Comparison of ENCODE assay signal across 25 cellular contexts in genomic region chr2:67341336-67341735, GRCh38. TPM values are rescaled to one million over a fixed set of nuclear protein-coding genes. Genes with fewer than 3 reads are reported as not detected.
DNase-seq lines count a peak whose midpoint lies in the region; FAIRE-seq and TF ChIP-seq lines count a peak whose summit lies in the region.
"Had no signal": no experiment of that assay in that cellular context is flagged by ENCODE, and none has a peak within 500 bp of the region (broad histone marks: within the 10 kb centered on the region; RNA-seq: fewer than 3 reads in every experiment).

No MANE protein-coding gene starts in this region.

- H3K23me2 ChIP-seq in H9 (ENCODE audit: insufficient read length, low read depth, low read length, poor library complexity, severe bottlenecking), result no peaks in the 10 kb centered on the region
- no peaks in the 10 kb centered on the region for H3K23me2 ChIP-seq in H1 (ENCODE audit: low read depth, low read length)

- no CpG with 5 or more reads among the region's 2 CpGs for WGBS in H9 (ENCODE audit: extremely low coverage, insufficient read length, low lambda C conversion rate)
- WGBS in H1 (ENCODE audit: extremely low coverage in 1 of 2, insufficient coverage in 1 of 2, insufficient read length in 1 of 2, insufficient replicate concordance in 2 of 2, low coverage in 1 of 2, low lambda C conversion rate in 2 of 2, missing lambda C conversion rate in 1 of 2), 2 experiments, result 90 to 100% methylated on average over 1 to 2 of the region's 2 CpGs

- no peak for TF ChIP-seq CTCF in H9 (conservative IDR thresholded peaks at IDR 0.05)
- TF ChIP-seq CTCF in H1 (IDR thresholded peaks at IDR 0.05; ENCODE audit: control extremely low read depth in 1 of 3, insufficient read depth in 1 of 3, low read depth in 1 of 3, low read length in 3 of 3), result no peak
- no peak for TF ChIP-seq CTCF in GM10248 (IDR thresholded peaks at IDR 0.05; ENCODE audit: control extremely low read depth, extremely low read depth, low read depth, missing control alignments)

- H3K79me2 ChIP-seq in H9 (ENCODE audit: insufficient read depth, low read length) (no peaks in the 10 kb centered on the region), H1 (ENCODE audit: control insufficient read depth in 1 of 2, insufficient read depth in 2 of 2, low read length in 2 of 2) (0 out of 4 replicates have a peak, but pooled peaks cover 0 to 2% of the 10 kb centered on the region in 2 experiments)

- H2BK12ac ChIP-seq in H9 (ENCODE audit: insufficient read length, low read depth, low read length) (no peak overlapping the region), H1 (ENCODE audit: low read depth, low read length) (no peak overlapping the region)

- no peak for FAIRE-seq in H1 (lab: Jason Lieb, UNC)
- FAIRE-seq: A204.1, GM12891, GM19239 had no signal

- H4K91ac ChIP-seq in H9 (ENCODE audit: insufficient read length, low read depth, low read length) (no peak overlapping the region), H1 (replicated peaks; ENCODE audit: insufficient read length, low read length) (no peak overlapping the region)

- H2AFZ ChIP-seq in H9 (ENCODE audit: low read length), result no peak overlapping the region
- H2AFZ ChIP-seq in H1 (ENCODE audit: low read length), result no peak overlapping the region

- no peak overlapping the region for H3K23ac ChIP-seq in H9 (ENCODE audit: insufficient read length, low read depth, low read length)
- no peak overlapping the region for H3K23ac ChIP-seq in H1 (ENCODE audit: insufficient read length)

- H3K27ac ChIP-seq in H9 (ENCODE audit: insufficient read length, low read depth, low read length) (no peak overlapping the region), H1 (ENCODE audit: low read depth, low read length) (no peak overlapping the region)
- H3K27ac ChIP-seq: BLaER1 had no signal

- peaks cover 7 to 32% (median 21%) of the 10 kb centered on the region in 4 experiments; a peak in 7 of 8 replicates for H3K36me3 ChIP-seq in H1 (ENCODE audit: control insufficient read depth in 2 of 4, insufficient read depth in 4 of 4, low read length in 3 of 4)
- H3K36me3 ChIP-seq: BE2C, BLaER1 had no signal

- no peak overlapping the region for H3T11ph ChIP-seq in H9 (ENCODE audit: low read length)

- peak; percentile 44 to 49 for TF ChIP-seq POLR2A in H1 (IDR thresholded peaks at IDR 0.05; ENCODE audit: control extremely low read depth in 1 of 2, low read depth in 2 of 2, low read length in 2 of 2)

- H2BK120ac ChIP-seq in H9 (ENCODE audit: low read depth, low read length, poor library complexity, severe bottlenecking) (no peak overlapping the region), H1 (replicated peaks; ENCODE audit: low read depth, low read length) (no peak overlapping the region)

- TF ChIP-seq EP300 in H1 (IDR thresholded peaks at IDR 0.05; ENCODE audit: borderline replicate concordance in 1 of 2, low read depth in 2 of 2, low read length in 2 of 2), result no peak

- H3K36me3 Mint-ChIP-seq in H9 (ENCODE audit: insufficient read depth in 1 of 3, low read depth in 3 of 3), result peaks cover 0 to 31% (median 15%) of the 10 kb centered on the region in 3 experiments
- H3K36me3 Mint-ChIP-seq: CD14-positive monocyte; CD4-positive, alpha-beta memory T cell; CD4-positive, CD25-positive, alpha-beta regulatory T cell; CD8-positive, alpha-beta memory T cell had no signal

- DNase-seq in H9, result no peak
- no peak for DNase-seq in H1 (ENCODE audit: low read depth in 1 of 2, low spot score in 2 of 2)
- no peak for DNase-seq in activated CD4-positive, CD25-positive, alpha-beta regulatory T cell treated with anti-CD3 and anti-CD28 coated beads, Interleukin-2, amount 50 U/mL, for 72 hours
- no peak for DNase-seq in GM10248 (ENCODE audit: extremely low spot score)
- DNase-seq in HK-2 (ENCODE audit: unreplicated experiment), result no peak
- DNase-seq: 8988T; ACHN; BE2C; C1 segment of cervical spinal cord; CD4-positive, alpha-beta memory T cell; CD4-positive, CD25-positive, alpha-beta regulatory T cell; CD8-positive, alpha-beta memory T cell; COR-L47; DMS 273 treated with DMSO at 0.1 percent for 48 hours; DMS153; DMS53; DMS79; DND-41; EL; GDM1 had no signal

- H3K56ac ChIP-seq in H9 (ENCODE audit: insufficient read length, low read depth, low read length) (no peak overlapping the region), H1 (replicated peaks; ENCODE audit: insufficient read length, low read depth, low read length) (no peak overlapping the region)

- H3K4me1 Mint-ChIP-seq in H9, result peaks cover 21 to 28% of the 10 kb centered on the region in 2 experiments
- H3K4me1 Mint-ChIP-seq: CD14-positive monocyte; CD4-positive, alpha-beta memory T cell; CD4-positive, CD25-positive, alpha-beta regulatory T cell; CD8-positive, alpha-beta memory T cell had no signal

- no peak overlapping the region for H4K5ac ChIP-seq in H9 (ENCODE audit: insufficient read length, low read depth, low read length)
- H4K5ac ChIP-seq in H1 (ENCODE audit: insufficient read length, low read depth, low read length), result no peak overlapping the region

- H3K18ac ChIP-seq in H9 (ENCODE audit: insufficient read length, low read depth, low read length), result no peak overlapping the region
- no peak overlapping the region for H3K18ac ChIP-seq in H1 (ENCODE audit: extremely low read depth, low read length)

- CTCF ChIA-PET in H1 (lab: Charles Lee; ENCODE audit: partially characterized antibody) (interaction anchor here (0.6 to 1.3 kb wide), 5 partner anchors 12 to 310 kb away, joined by 3 read pairs; no protein-coding TSS in a partner anchor), GM10248 (lab: Yijun Ruan, JAX) (no interaction called here)

- peaks cover 0 to 4% of the 10 kb centered on the region in 2 experiments; a peak in 2 of 5 replicates for H3K9me3 Mint-ChIP-seq in H9

- no peak overlapping the region for H3K4me2 ChIP-seq in H9 (ENCODE audit: insufficient read depth, insufficient read length, low read length)
- H3K4me2 ChIP-seq in H1 (ENCODE audit: insufficient read depth in 1 of 2, low read depth in 2 of 2, low read length in 2 of 2), result no peak overlapping the region
- H3K4me2 ChIP-seq: BLaER1 had no signal

- H2BK5ac ChIP-seq in H9 (ENCODE audit: insufficient read length, low read length), result no peak overlapping the region
- H2BK5ac ChIP-seq in H1 (ENCODE audit: low read depth, low read length), result no peak overlapping the region

- peak overlapping the region in 2 of 3 experiments; percentile 2 to 37; a peak in 2 of 7 replicates for H3K27ac Mint-ChIP-seq in H9
- H3K27ac Mint-ChIP-seq: CD14-positive monocyte; CD4-positive, alpha-beta memory T cell; CD4-positive, CD25-positive, alpha-beta regulatory T cell; CD8-positive, alpha-beta memory T cell had no signal

- H2AK5ac ChIP-seq in H9 (ENCODE audit: insufficient read length, low read length) (no peak overlapping the region), H1 (ENCODE audit: low read depth, low read length) (no peak overlapping the region)

- H3K79me1 ChIP-seq in H9 (ENCODE audit: insufficient read depth, low read depth, low read length, poor library complexity, severe bottlenecking), result no peaks in the 10 kb centered on the region
- H3K79me1 ChIP-seq in H1 (ENCODE audit: low read depth, low read length), result no peaks in the 10 kb centered on the region

- H3K27me3 ChIP-seq in H9 (ENCODE audit: insufficient read depth, low read length), result no peaks in the 10 kb centered on the region
- H3K27me3 ChIP-seq in H1 (replicated peaks in 1 of 4; ENCODE audit: control insufficient read depth in 3 of 4, extremely low read depth in 1 of 4, insufficient read depth in 3 of 4, low read length in 3 of 4), result no peaks in the 10 kb centered on the region
- H3K27me3 ChIP-seq: BE2C, BLaER1 had no signal

- H3K9me3 ChIP-seq in H9 (ENCODE audit: control insufficient read depth, low read depth, low read length) (no peaks in the 10 kb centered on the region), H1 (ENCODE audit: insufficient read depth in 2 of 2, low read depth in 1 of 2, low read length in 1 of 2) (no peaks in the 10 kb centered on the region)
- H3K9me3 ChIP-seq: BE2C, BLaER1 had no signal

- no peak overlapping the region for H4K8ac ChIP-seq in H9 (replicated peaks; ENCODE audit: insufficient read length, low read depth, low read length)
- no peak overlapping the region for H4K8ac ChIP-seq in H1 (ENCODE audit: extremely low read depth, insufficient read depth, low read length)

- H3K4ac ChIP-seq in H9 (ENCODE audit: low read depth, low read length) (no peak overlapping the region), H1 (replicated peaks; ENCODE audit: insufficient read length, low read depth, low read length) (no peak overlapping the region)

- POLR2A ChIA-PET in H1 (lab: Charles Lee; ENCODE audit: partially characterized antibody) (interaction anchor here (0.7 to 2.1 kb wide), 13 partner anchors 9 to 309 kb away, joined by 3 to 17 read pairs (median 4); partner anchors contain the start of gene ETAA1), GM10248 (lab: Yijun Ruan, JAX) (no interaction called here)

- H4K20me1 ChIP-seq in H9 (ENCODE audit: control insufficient read depth, insufficient read depth, insufficient read length), result no peaks in the 10 kb centered on the region
- H4K20me1 ChIP-seq in H1 (replicated peaks in 1 of 2; ENCODE audit: control insufficient read depth in 1 of 2, insufficient read depth in 2 of 2, low read length in 2 of 2), result peaks cover 1 to 2% of the 10 kb centered on the region in 2 experiments
- H4K20me1 ChIP-seq: BLaER1 had no signal

- H3K9ac ChIP-seq in H9 (ENCODE audit: extremely low read depth, insufficient read length, low read length) (no peak overlapping the region), H1 (replicated peaks in 1 of 4; ENCODE audit: extremely low read depth in 1 of 4, low read depth in 3 of 4, low read length in 3 of 4) (no peak overlapping the region)
- H3K9ac ChIP-seq: BLaER1 had no signal

- H3K4me3 ChIP-seq in H1 (ENCODE audit: extremely low read depth in 1 of 4, insufficient read depth in 2 of 4, low read depth in 3 of 4, low read length in 4 of 4), result no peak overlapping the region
- H3K4me3 ChIP-seq: BLaER1 had no signal

- H3K4me3 Mint-ChIP-seq in H9, result no peak overlapping the region
- H3K4me3 Mint-ChIP-seq: CD14-positive monocyte; CD4-positive, alpha-beta memory T cell; CD4-positive, CD25-positive, alpha-beta regulatory T cell; CD8-positive, alpha-beta memory T cell had no signal

- H2BK20ac ChIP-seq in H9 (ENCODE audit: low read depth, low read length, poor library complexity, severe bottlenecking), result no peak overlapping the region
- no peak overlapping the region for H2BK20ac ChIP-seq in H1 (ENCODE audit: low read length)

- H2BK15ac ChIP-seq in H9 (ENCODE audit: low read depth, low read length) (no peak overlapping the region), H1 (ENCODE audit: low read length) (no peak overlapping the region)

- no peak for TF ChIP-seq RAD21 in H1 (IDR thresholded peaks at IDR 0.05 in 1 of 2, conservative IDR thresholded peaks at IDR 0.05 in 1 of 2; ENCODE audit: low read depth in 2 of 2, low read length in 2 of 2)

- H3K27me3 Mint-ChIP-seq in H9 (ENCODE audit: low read depth), result no peaks in the 10 kb centered on the region

- H3K4me1 ChIP-seq in H9 (ENCODE audit: insufficient read depth, low read length) (no peaks in the 10 kb centered on the region), H1 (replicated peaks in 1 of 4; ENCODE audit: control insufficient read depth in 3 of 4, insufficient read depth in 4 of 4, low read length in 3 of 4) (peaks cover 0 to 2% (median under 1%) of the 10 kb centered on the region in 4 experiments; a peak in 2 of 7 replicates)
- H3K4me1 ChIP-seq: BE2C, BLaER1 had no signal

- H3K14ac ChIP-seq in H9 (ENCODE audit: insufficient read depth, low read length), result no peak overlapping the region
- no peak overlapping the region for H3K14ac ChIP-seq in H1 (ENCODE audit: insufficient read length)

RNA-seq across cellular contexts. Expression of gene ETAA1, which starts 55.8 kb away (rescaled TPM):
- total RNA-seq in H9 (2021), result 18.4 and 18.8 TPM in 2 replicates
- total RNA-seq in H1 (2021; fragmentation: NEBNext Ultra II Directional; extraction: Animal tissue kit (Norgen Biotek cat#: 25700)), result 24.8 and 27.1 TPM in 2 replicates
- polyA plus RNA-seq in H1 (2011; rRNA removed), result 3.2 and 5.9 TPM in 2 replicates
- polyA plus RNA-seq in H1 (2011; cell fraction: cytosol; rRNA removed), result 10.5 TPM
- polyA plus RNA-seq in H1 (2011; cell fraction: nucleus; rRNA removed), result 3.1 TPM
- polyA plus RNA-seq in H1 (2012, experiment 1 of 2), result 6.7 to 14.7 TPM (median 8.1 TPM) in 4 replicates
- 1.5 TPM for polyA plus RNA-seq in H1 (2012, experiment 2 of 2)
- polyA plus RNA-seq in H1 (2013, experiment 1 of 2), result 19.5 TPM
- 18.2 TPM for polyA plus RNA-seq in H1 (2013, experiment 2 of 2)
- polyA minus RNA-seq in H1 (2011; rRNA and poly(A)+ RNA removed), result 10.8 and 15.7 TPM in 2 replicates
- 12.3 TPM for polyA minus RNA-seq in H1 (2011; cell fraction: cytosol; rRNA and poly(A)+ RNA removed)
- 36.8 TPM for polyA minus RNA-seq in H1 (2011; cell fraction: nucleus; rRNA and poly(A)+ RNA removed)
